In genomic region chr10:63146503-63146902, GRCh38 we compare ENCODE assay signal across 31 cellular contexts.
"Had no signal": no experiment of that assay in that cellular context is flagged by ENCODE, and none has a peak within 500 bp of the region (broad histone marks: within the 10 kb centered on the region; RNA-seq: fewer than 3 reads in every experiment).

No MANE protein-coding gene starts in this region.

- ATAC-seq: gastroesophageal sphincter, pancreas, psoas muscle had no signal

- H3K36me3 ChIP-seq: breast epithelium had no signal

- H3K27ac ChIP-seq: gastroesophageal sphincter, hepatocyte, left ventricle myocardium inferior, pancreas, psoas muscle, right atrium auricular region, suprapubic skin, VCaP had no signal

- H2AFZ ChIP-seq: hepatocyte had no signal

- H3K4me3 ChIP-seq: breast epithelium, gastroesophageal sphincter, hepatocyte, left ventricle myocardium inferior, lung, pancreas, psoas muscle, right atrium auricular region, suprapubic skin, tibial nerve had no signal

- DNase-seq: activated CD4-positive, alpha-beta memory T cell treated with anti-CD3 and anti-CD28 coated beads for 36 hours; activated CD4-positive, alpha-beta T cell treated with anti-CD3 and anti-CD28 coated beads, Interleukin-2, amount 10 ng/mL, durations not matched to agents 24 days and 14 days; activated CD8-positive, alpha-beta memory T cell treated with anti-CD3 and anti-CD28 coated beads, Interleukin-2, amount 50 U/mL, for 4 hours; activated gamma-delta T cell treated with Interleukin-2 at 50 U/mL for 16 hours; activated naive CD4-positive, alpha-beta T cell treated with anti-CD3 and anti-CD28 coated beads, Interleukin-2, amount 50 U/mL, for 16 hours; activated naive CD8-positive, alpha-beta T cell treated with anti-CD3 and anti-CD28 coated beads, Interleukin-2, amount 50 U/mL, for 24 hours; activated T-cell treated with anti-CD3 and anti-CD28 coated beads, Interleukin-2, amount 50 U/mL, for 24 hours; central memory CD4-positive, alpha-beta T cell; islet precursor cell; left ventricle myocardium inferior; naive B cell; nephron progenitor cell; pancreas; psoas muscle; stimulated activated CD4-positive, alpha-beta T cell treated with anti-CD3 and anti-CD28 coated beads, Interleukin-15, amount 100 ng/mL, for 24 hours; stimulated activated CD4-positive, alpha-beta T cell treated with anti-CD3 and anti-CD28 coated beads, Interleukin-2, amount 100 ng/mL, for 24 hours; stimulated activated naive CD4-positive, alpha-beta T cell; T-helper 9 cell had no signal

- FAIRE-seq: endothelial cell of umbilical vein, pancreas, TTC549 had no signal

- H3K27me3 Mint-ChIP-seq: activated CD4-positive, alpha-beta memory T cell treated with anti-CD3 and anti-CD28 coated beads for 36 hours; activated CD4-positive, alpha-beta T cell treated with anti-CD3 and anti-CD28 coated beads, Interleukin-2, amount 10 ng/mL, durations not matched to agents 24 days and 14 days; activated naive CD8-positive, alpha-beta T cell treated with anti-CD3 and anti-CD28 coated beads, Interleukin-2, amount 50 U/mL, for 24 hours; activated T-cell treated with anti-CD3 and anti-CD28 coated beads, Interleukin-2, amount 50 U/mL, for 24 hours; activated T-helper 17 cell treated with anti-CD3 and anti-CD28 coated beads, Interleukin-2, amount 50 U/mL, for 72 hours; naive B cell had no signal

- H3K4me1 ChIP-seq: breast epithelium had no signal

- H3K4me3 Mint-ChIP-seq: activated CD4-positive, alpha-beta memory T cell treated with anti-CD3 and anti-CD28 coated beads for 36 hours; activated CD4-positive, alpha-beta T cell treated with anti-CD3 and anti-CD28 coated beads, Interleukin-2, amount 10 ng/mL, durations not matched to agents 24 days and 14 days; activated naive CD8-positive, alpha-beta T cell treated with anti-CD3 and anti-CD28 coated beads, Interleukin-2, amount 50 U/mL, for 24 hours; activated T-cell treated with anti-CD3 and anti-CD28 coated beads, Interleukin-2, amount 50 U/mL, for 24 hours; activated T-helper 17 cell treated with anti-CD3 and anti-CD28 coated beads, Interleukin-2, amount 50 U/mL, for 72 hours; mesothelial cell of epicardium; nephron progenitor cell; T-helper 1 cell treated with Interleukin-12 subunit alpha and Interleukin-12 subunit beta and Interleukin-4 antibody, amounts not matched to agents 30 μg/mL and 1 μg/mL, for 36 hours had no signal

- H3K27me3 ChIP-seq: breast epithelium, gastroesophageal sphincter, hepatocyte, pancreas, right atrium auricular region, suprapubic skin, tibial nerve had no signal

- H3K27ac Mint-ChIP-seq: activated CD4-positive, alpha-beta T cell treated with anti-CD3 and anti-CD28 coated beads, Interleukin-2, amount 10 ng/mL, durations not matched to agents 24 days and 14 days; activated naive CD8-positive, alpha-beta T cell treated with anti-CD3 and anti-CD28 coated beads, Interleukin-2, amount 50 U/mL, for 24 hours; mesothelial cell of epicardium; nephron progenitor cell; T-helper 1 cell treated with Interleukin-12 subunit alpha and Interleukin-12 subunit beta and Interleukin-4 antibody, amounts not matched to agents 30 μg/mL and 1 μg/mL, for 36 hours had no signal

- H3K9me3 Mint-ChIP-seq: activated CD4-positive, alpha-beta memory T cell treated with anti-CD3 and anti-CD28 coated beads for 36 hours; activated CD4-positive, alpha-beta T cell treated with anti-CD3 and anti-CD28 coated beads, Interleukin-2, amount 10 ng/mL, durations not matched to agents 24 days and 14 days; activated naive CD8-positive, alpha-beta T cell treated with anti-CD3 and anti-CD28 coated beads, Interleukin-2, amount 50 U/mL, for 24 hours; activated T-cell treated with anti-CD3 and anti-CD28 coated beads, Interleukin-2, amount 50 U/mL, for 24 hours; activated T-helper 17 cell treated with anti-CD3 and anti-CD28 coated beads, Interleukin-2, amount 50 U/mL, for 72 hours; mesothelial cell of epicardium; naive B cell; nephron progenitor cell; T-helper 1 cell treated with Interleukin-12 subunit alpha and Interleukin-12 subunit beta and Interleukin-4 antibody, amounts not matched to agents 30 μg/mL and 1 μg/mL, for 36 hours had no signal

- H3K4me1 Mint-ChIP-seq: nephron progenitor cell had no signal

- H3K9me3 ChIP-seq: breast epithelium, gastroesophageal sphincter, left ventricle myocardium inferior, pancreas, psoas muscle, right atrium auricular region, suprapubic skin, tibial nerve had no signal
